9 cellular contexts compared by ENCODE assay signal in genomic region chr16:11328172-11329079, GRCh38. TPM values are rescaled to one million over a fixed set of nuclear protein-coding genes. Genes with fewer than 3 reads are reported as not detected.
DNase-seq lines count a peak whose midpoint lies in the region; ATAC-seq and TF ChIP-seq lines count a peak whose summit lies in the region.
"Had no signal": no experiment of that assay in that cellular context is flagged by ENCODE, and none has a peak within 500 bp of the region (broad histone marks: within the 10 kb centered on the region; RNA-seq: fewer than 3 reads in every experiment).

No MANE protein-coding gene starts in this region.

- H3K27ac ChIP-seq in ovary, result peak overlapping the region in 1 of 2 donors; percentile 23
- H3K27ac ChIP-seq: C4-2B had no signal

- 15 to 19% (median 18%) methylated on average over 12 of the region's 12 CpGs for WGBS in ovary, 3 donors

- TF ChIP-seq EP300 in ovary (IDR thresholded peaks at IDR 0.05), result no peak

- TF ChIP-seq POLR2A in ovary (IDR thresholded peaks at IDR 0.05), result no peak

- H3K36me3 ChIP-seq in ovary, result no peaks in the 10 kb centered on the region

- no peaks in the 10 kb centered on the region for H3K27me3 ChIP-seq in ovary

- intact Hi-C loops in ovary (cut with DNase I), result no loop called here

- H3K4me3 ChIP-seq in ovary, result no peak overlapping the region

- no peak for TF ChIP-seq CTCF in ovary (IDR thresholded peaks at IDR 0.05)

- peaks cover 6% of the 10 kb centered on the region for H3K4me1 ChIP-seq in ovary (ENCODE audit: insufficient read depth)

- H3K9me3 ChIP-seq in ovary, result no peaks in the 10 kb centered on the region

- peak; percentile 50 for ATAC-seq in HG02763 (IDR thresholded peaks at IDR 0.05; ENCODE audit: unreplicated experiment)

- DNase-seq in NK-92 treated with Interleukin-12 subunit alpha and Interleukin-12 subunit beta, amount 100 ng/mL, for 24 hours (lab: John Stamatoyannopoulos, UW), result peak; percentile 50
- DNase-seq in NK-92 (lab: John Stamatoyannopoulos, UW; ENCODE audit: unreplicated experiment) (no peak), NCI-H526 treated with DMSO at 0.1 percent for 48 hours (lab: John Stamatoyannopoulos, UW) (peak; percentile 23), activated T-cell treated with anti-CD3 and anti-CD28 coated beads for 24 hours (ENCODE audit: low read depth) (peak; percentile 44), fibroblast of the conjunctiva (ENCODE audit: low read depth) (peak; percentile 83), ovary (peak; percentile 79 to 93 (median 87)), NCI-H1092 treated with DMSO at 0.1 percent for 48 hours (lab: John Stamatoyannopoulos, UW) (no peak)

RNA-seq across cellular contexts. Expression of gene RMI2, which starts 16.8 kb away (rescaled TPM):
- 1 to 10 TPM; 1.6 to 6.5 (median 2.9) TPM for total RNA-seq in ovary
- 1 to 10 TPM; 4.7 to 6.7 TPM for polyA plus RNA-seq in ovary

RNA-seq across cellular contexts. Expression of gene PRM1, which starts 47.3 kb away (rescaled TPM):
- total RNA-seq in ovary, result not detected
- not detected for polyA plus RNA-seq in ovary

RNA-seq across cellular contexts. Expression of gene PRM2, which starts 52.1 kb away (rescaled TPM):
- total RNA-seq in ovary, result not detected
- polyA plus RNA-seq in ovary, result not detected

RNA-seq across cellular contexts. Expression of gene PRM3, which starts 55.0 kb away (rescaled TPM):
- total RNA-seq in ovary, result not detected
- polyA plus RNA-seq in ovary, result not detected

RNA-seq across cellular contexts. Expression of gene TNP2, which starts 59.3 kb away (rescaled TPM):
- not detected for total RNA-seq in ovary
- not detected for polyA plus RNA-seq in ovary

Comparison
In these comparisons a context has a peak if more than half of its experiments do, and no peak if none do; other contexts are left out.
1. DNase-seq: peak in NK-92 treated with Interleukin-12 subunit alpha and Interleukin-12 subunit beta, amount 100 ng/mL, for 24 hours (single experiment), NCI-H526 treated with DMSO at 0.1 percent for 48 hours (single experiment), activated T-cell treated with anti-CD3 and anti-CD28 coated beads for 24 hours (single experiment), fibroblast of the conjunctiva (single experiment) and ovary (5 of 5); none in NK-92 (single experiment) and NCI-H1092 treated with DMSO at 0.1 percent for 48 hours (single experiment).